ENCODE assay signal across 19 cellular contexts in genomic region chr16:65318138-65318537, GRCh38.
A peak's percentile ranks its signal among the peaks of the same experiment; 100 is the strongest.
DNase-seq lines count a peak whose midpoint lies in the region; ATAC-seq and TF ChIP-seq lines count a peak whose summit lies in the region.
"Had no signal": no experiment of that assay in that cellular context is flagged by ENCODE, and none has a peak within 500 bp of the region (broad histone marks: within the 10 kb centered on the region; RNA-seq: fewer than 3 reads in every experiment).

No MANE protein-coding gene starts in this region.

- no peaks in the 10 kb centered on the region for H3K27me3 Mint-ChIP-seq in neural progenitor cell (ENCODE audit: insufficient read depth, low read depth)
- H3K27me3 Mint-ChIP-seq: activated naive CD8-positive, alpha-beta T cell; CD8-positive, alpha-beta memory T cell had no signal

- no peaks in the 10 kb centered on the region for H3K9me2 ChIP-seq in GM23248 (ENCODE audit: insufficient read depth)

- peak overlapping the region; percentile 11 for H3K4me3 Mint-ChIP-seq in neural progenitor cell
- H3K4me3 Mint-ChIP-seq in stimulated activated effector memory CD8-positive, alpha-beta T cell treated with anti-CD3 and anti-CD28 coated beads, Interleukin-12 subunit alpha, Interleukin-12 subunit beta, amount 100 ng/mL, for 72 hours = no peak overlapping the region
- H3K4me3 Mint-ChIP-seq: activated CD8-positive, alpha-beta T cell treated with anti-CD3 and anti-CD28 coated beads, Interleukin-2, amount 10 ng/mL, durations not matched to agents 7 days and 5 days; activated naive CD8-positive, alpha-beta T cell; activated T-cell treated with anti-CD3 and anti-CD28 coated beads, Interleukin-2, amount 50 U/mL, for 72 hours; CD8-positive, alpha-beta memory T cell had no signal

- DNase-seq in GM23248 = no peak
- DNase-seq in NCI-H82 treated with DMSO at 0.1 percent for 48 hours (lab: John Stamatoyannopoulos, UW; ENCODE audit: unreplicated experiment) = peak; percentile 97
- DNase-seq in fibroblast of lung (ENCODE audit: low read depth in 2 of 2) = no peak
- peak; percentile 33 for DNase-seq in neural progenitor cell (ENCODE audit: low spot score)
- DNase-seq in amniotic stem cell (lab: John Stamatoyannopoulos, UW) = no peak
- DNase-seq in activated CD8-positive, alpha-beta memory T cell treated with anti-CD3 and anti-CD28 coated beads for 24 hours = no peak
- DNase-seq in activated CD4-positive, CD25-positive, alpha-beta regulatory T cell treated with anti-CD3 and anti-CD28 coated beads, Interleukin-2, amount 50 U/mL, for 72 hours = no peak
- no peak for DNase-seq in stimulated activated effector memory CD8-positive, alpha-beta T cell treated with anti-CD3 and anti-CD28 coated beads, Interleukin-12 subunit alpha, Interleukin-12 subunit beta, amount 100 ng/mL, for 72 hours (ENCODE audit: low spot score in 2 of 2)
- DNase-seq: activated CD8-positive, alpha-beta T cell treated with anti-CD3 and anti-CD28 coated beads, Interleukin-2, amount 10 ng/mL, durations not matched to agents 7 days and 5 days; activated T-cell treated with anti-CD3 and anti-CD28 coated beads, Interleukin-2, amount 50 U/mL, for 72 hours; CD8-positive, alpha-beta memory T cell; NCI-H2081; nucleus accumbens; stimulated activated CD4-positive, alpha-beta T cell treated with anti-CD3 and anti-CD28 coated beads, Interleukin-2, amount 100 ng/mL, for 24 hours; SW 1271; uterus had no signal

- no peak for ATAC-seq in stimulated activated effector memory CD8-positive, alpha-beta T cell treated with anti-CD3 and anti-CD28 coated beads, Interleukin-12 subunit alpha, Interleukin-12 subunit beta, amount 100 ng/mL, for 72 hours
- ATAC-seq: activated CD8-positive, alpha-beta T cell treated with anti-CD3 and anti-CD28 coated beads, Interleukin-2, amount 10 ng/mL, durations not matched to agents 7 days and 5 days; activated T-cell treated with anti-CD3 and anti-CD28 coated beads, Interleukin-2, amount 50 U/mL, for 72 hours; esophagus mucosa; sciatic nerve had no signal

- H3F3A ChIP-seq in GM23248 (ENCODE audit: insufficient read depth) (peaks cover 22% of the 10 kb centered on the region), neural progenitor cell (ENCODE audit: low read depth) (peaks cover 29% of the 10 kb centered on the region)

- H3K4me1 ChIP-seq in GM23248 (ENCODE audit: insufficient read depth) (peaks cover 19% of the 10 kb centered on the region), fibroblast of lung (ENCODE audit: control insufficient read depth, extremely low read depth, insufficient read depth, low read length) (peaks cover 4% of the 10 kb centered on the region), neural progenitor cell (peaks cover 23% of the 10 kb centered on the region)
- H3K4me1 ChIP-seq: uterus had no signal

- H3K79me2 ChIP-seq in GM23248 (ENCODE audit: insufficient read depth) = no peaks in the 10 kb centered on the region
- H3K79me2 ChIP-seq in fibroblast of lung (ENCODE audit: control insufficient read depth, insufficient read depth, low read length) = no peaks in the 10 kb centered on the region
- no peaks in the 10 kb centered on the region for H3K79me2 ChIP-seq in neural progenitor cell (ENCODE audit: low read depth)

- no peak overlapping the region for H3K9ac ChIP-seq in GM23248
- no peak overlapping the region for H3K9ac ChIP-seq in fibroblast of lung (ENCODE audit: insufficient read depth, low read length)
- no peak overlapping the region for H3K9ac ChIP-seq in neural progenitor cell

- TF ChIP-seq CTCF in fibroblast of lung (conservative IDR thresholded peaks at IDR 0.05 in 1 of 2, IDR thresholded peaks at IDR 0.05 in 1 of 2; ENCODE audit: low read depth in 1 of 2, low read length in 2 of 2) = no peak
- no peak for TF ChIP-seq CTCF in neural progenitor cell (IDR thresholded peaks at IDR 0.05)

- H3K27ac ChIP-seq in GM23248 (no peak overlapping the region), fibroblast of lung (ENCODE audit: insufficient read depth, low read length) (no peak overlapping the region), neural progenitor cell (no peak overlapping the region)
- H3K27ac ChIP-seq: uterus had no signal

- peaks cover 18% of the 10 kb centered on the region for H3K4me1 Mint-ChIP-seq in neural progenitor cell
- no peaks in the 10 kb centered on the region for H3K4me1 Mint-ChIP-seq in stimulated activated effector memory CD8-positive, alpha-beta T cell treated with anti-CD3 and anti-CD28 coated beads, Interleukin-12 subunit alpha, Interleukin-12 subunit beta, amount 100 ng/mL, for 72 hours
- H3K4me1 Mint-ChIP-seq: CD8-positive, alpha-beta memory T cell had no signal

- H3K9me3 Mint-ChIP-seq in neural progenitor cell = peaks cover 7% of the 10 kb centered on the region
- peaks cover 4% of the 10 kb centered on the region for H3K9me3 Mint-ChIP-seq in stimulated activated effector memory CD8-positive, alpha-beta T cell treated with anti-CD3 and anti-CD28 coated beads, Interleukin-12 subunit alpha, Interleukin-12 subunit beta, amount 100 ng/mL, for 72 hours

- 61 to 73% methylated on average over 9 of the region's 9 CpGs for WGBS in GM23248 (ENCODE audit: low coverage in 1 of 2, low lambda C conversion rate in 2 of 2, missing lambda C conversion rate in 2 of 2), 2 experiments

- H3K4me2 ChIP-seq in GM23248 (ENCODE audit: unreplicated experiment) (no peak overlapping the region), fibroblast of lung (ENCODE audit: extremely low read depth, insufficient read depth, low read length) (no peak overlapping the region), neural progenitor cell (peak overlapping the region; percentile 34)

- no peak overlapping the region for H3K27ac Mint-ChIP-seq in neural progenitor cell
- no peak overlapping the region for H3K27ac Mint-ChIP-seq in stimulated activated effector memory CD8-positive, alpha-beta T cell treated with anti-CD3 and anti-CD28 coated beads, Interleukin-12 subunit alpha, Interleukin-12 subunit beta, amount 100 ng/mL, for 72 hours
- H3K27ac Mint-ChIP-seq: activated CD8-positive, alpha-beta T cell treated with anti-CD3 and anti-CD28 coated beads, Interleukin-2, amount 10 ng/mL, durations not matched to agents 7 days and 5 days; activated naive CD8-positive, alpha-beta T cell; activated T-cell treated with anti-CD3 and anti-CD28 coated beads, Interleukin-2, amount 50 U/mL, for 72 hours; CD8-positive, alpha-beta memory T cell had no signal

- no peaks in the 10 kb centered on the region for H3K36me3 ChIP-seq in GM23248 (ENCODE audit: low read depth)
- no peaks in the 10 kb centered on the region for H3K36me3 ChIP-seq in fibroblast of lung (ENCODE audit: control insufficient read depth, insufficient read depth, low read length)
- H3K36me3 ChIP-seq in neural progenitor cell = no peaks in the 10 kb centered on the region
- H3K36me3 ChIP-seq: uterus had no signal

- no peaks in the 10 kb centered on the region for H3K36me3 Mint-ChIP-seq in neural progenitor cell
- H3K36me3 Mint-ChIP-seq in stimulated activated effector memory CD8-positive, alpha-beta T cell treated with anti-CD3 and anti-CD28 coated beads, Interleukin-12 subunit alpha, Interleukin-12 subunit beta, amount 100 ng/mL, for 72 hours = no peaks in the 10 kb centered on the region
- H3K36me3 Mint-ChIP-seq: activated naive CD8-positive, alpha-beta T cell; CD8-positive, alpha-beta memory T cell had no signal

- H2AFZ ChIP-seq in GM23248 (0 out of 2 replicates have a peak overlapping the region, but pooled peaks have one; percentile 20), fibroblast of lung (ENCODE audit: low read length) (peak overlapping the region; percentile 21), neural progenitor cell (replicated peaks) (no peak overlapping the region)

- H3K4me3 ChIP-seq in GM23248 = no peak overlapping the region
- H3K4me3 ChIP-seq in fibroblast of lung (replicated peaks in 1 of 4; ENCODE audit: control extremely low read depth in 1 of 4, insufficient read depth in 1 of 4, low read depth in 3 of 4, low read length in 4 of 4) = no peak overlapping the region
- H3K4me3 ChIP-seq in neural progenitor cell = no peak overlapping the region
- H3K4me3 ChIP-seq: uterus had no signal

- in situ Hi-C loops in GM23248 (cut with MboI) = no loop called here

- no peaks in the 10 kb centered on the region for H3K9me3 ChIP-seq in GM23248 (ENCODE audit: low read depth)
- no peaks in the 10 kb centered on the region for H3K9me3 ChIP-seq in fibroblast of lung (ENCODE audit: control insufficient read depth, insufficient read depth, low read depth, low read length)
- H3K9me3 ChIP-seq in neural progenitor cell (ENCODE audit: low read depth) = no peaks in the 10 kb centered on the region
- H3K9me3 ChIP-seq: uterus had no signal

- H3K27me3 ChIP-seq in GM23248 (replicated peaks; ENCODE audit: insufficient read depth) (no peaks in the 10 kb centered on the region), fibroblast of lung (ENCODE audit: control insufficient read depth, insufficient read depth, low read length) (no peaks in the 10 kb centered on the region), neural progenitor cell (no peaks in the 10 kb centered on the region)
- H3K27me3 ChIP-seq: uterus had no signal

- no peaks in the 10 kb centered on the region for H4K20me1 ChIP-seq in GM23248 (ENCODE audit: insufficient read depth)
- H4K20me1 ChIP-seq in fibroblast of lung (ENCODE audit: control insufficient read depth, extremely low read depth, insufficient read depth, low read length) = no peaks in the 10 kb centered on the region
- no peaks in the 10 kb centered on the region for H4K20me1 ChIP-seq in neural progenitor cell (ENCODE audit: low read depth)

Comparison
In these comparisons a context has a peak if more than half of its experiments do, and no peak if none do; other contexts are left out.
1. DNase-seq: peak in NCI-H82 treated with DMSO at 0.1 percent for 48 hours (single experiment) and neural progenitor cell (single experiment); none in GM23248 (single experiment), fibroblast of lung (0 of 2), amniotic stem cell (single experiment), activated CD8-positive, alpha-beta memory T cell treated with anti-CD3 and anti-CD28 coated beads for 24 hours (single experiment), activated CD4-positive, CD25-positive, alpha-beta regulatory T cell treated with anti-CD3 and anti-CD28 coated beads, Interleukin-2, amount 50 U/mL, for 72 hours (single experiment) and stimulated activated effector memory CD8-positive, alpha-beta T cell treated with anti-CD3 and anti-CD28 coated beads, Interleukin-12 subunit alpha, Interleukin-12 subunit beta, amount 100 ng/mL, for 72 hours (0 of 2).